ENCODE assay signal across 1 cellular context in the genomic region with DNA sequence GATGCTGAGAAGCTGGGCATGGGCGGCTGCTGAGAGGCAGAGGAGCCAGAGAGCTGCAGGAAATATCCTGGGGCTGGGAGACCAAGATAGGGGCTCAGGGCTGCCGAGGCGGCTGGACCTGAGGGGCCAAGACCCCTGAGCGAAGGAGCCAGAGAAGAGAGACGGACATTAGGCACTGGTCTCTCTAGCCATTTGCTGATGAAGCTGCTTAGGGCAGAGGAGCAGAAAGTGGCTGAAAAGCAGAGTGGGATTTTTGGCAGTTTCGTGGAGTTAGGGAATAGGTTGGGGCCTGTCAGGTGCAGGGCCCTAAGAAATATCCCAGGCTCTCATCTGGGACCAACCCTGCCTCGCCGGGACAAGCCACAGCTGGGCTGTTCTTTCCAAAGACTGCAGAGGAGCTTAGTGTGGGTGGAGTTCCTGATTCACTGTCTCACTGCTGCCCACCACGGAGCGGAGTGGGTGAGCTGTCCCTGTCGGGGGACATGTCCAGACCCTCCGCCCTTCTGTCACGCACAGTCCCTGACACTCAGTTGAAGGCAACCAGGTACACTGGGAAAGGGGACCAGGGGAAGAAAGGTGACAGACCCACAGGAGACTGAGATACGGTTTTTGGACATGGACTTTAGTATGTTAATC.
TF ChIP-seq lines count a peak whose summit lies in the region.

No MANE protein-coding gene starts in this region.

TF ChIP-seq in H1, 55 proteins besides CTCF, POLR2A, EP300 and RAD21:
- TF ChIP-seq SUZ12 (IDR thresholded peaks at IDR 0.05; ENCODE audit: low read length) (no peak), SIN3A (conservative IDR thresholded peaks at IDR 0.05 in 1 of 2, IDR thresholded peaks at IDR 0.05 in 1 of 2; ENCODE audit: low read depth in 1 of 2, low read length in 2 of 2) (no peak), E2F6 (IDR thresholded peaks at IDR 0.05) (no peak), TBP (IDR thresholded peaks at IDR 0.05; ENCODE audit: low read depth, low read length) (no peak), EGR1 (IDR thresholded peaks at IDR 0.05; ENCODE audit: borderline replicate concordance, low read depth, low read length) (no peak), POLR2AphosphoS5 (IDR thresholded peaks at IDR 0.05; ENCODE audit: low read depth, low read length) (no peak), FOSL1 (IDR thresholded peaks at IDR 0.05; ENCODE audit: insufficient read depth, low read depth, low read length) (no peak), CEBPB (IDR thresholded peaks at IDR 0.05; ENCODE audit: low read depth, low read length) (no peak), TAF7 (optimal IDR thresholded peaks at IDR 0.05; ENCODE audit: borderline replicate concordance, low read depth, low read length) (no peak), YY1 (IDR thresholded peaks at IDR 0.05; ENCODE audit: low read depth, low read length) (no peak)
